9 cellular contexts compared by ENCODE assay signal in the genomic region with DNA sequence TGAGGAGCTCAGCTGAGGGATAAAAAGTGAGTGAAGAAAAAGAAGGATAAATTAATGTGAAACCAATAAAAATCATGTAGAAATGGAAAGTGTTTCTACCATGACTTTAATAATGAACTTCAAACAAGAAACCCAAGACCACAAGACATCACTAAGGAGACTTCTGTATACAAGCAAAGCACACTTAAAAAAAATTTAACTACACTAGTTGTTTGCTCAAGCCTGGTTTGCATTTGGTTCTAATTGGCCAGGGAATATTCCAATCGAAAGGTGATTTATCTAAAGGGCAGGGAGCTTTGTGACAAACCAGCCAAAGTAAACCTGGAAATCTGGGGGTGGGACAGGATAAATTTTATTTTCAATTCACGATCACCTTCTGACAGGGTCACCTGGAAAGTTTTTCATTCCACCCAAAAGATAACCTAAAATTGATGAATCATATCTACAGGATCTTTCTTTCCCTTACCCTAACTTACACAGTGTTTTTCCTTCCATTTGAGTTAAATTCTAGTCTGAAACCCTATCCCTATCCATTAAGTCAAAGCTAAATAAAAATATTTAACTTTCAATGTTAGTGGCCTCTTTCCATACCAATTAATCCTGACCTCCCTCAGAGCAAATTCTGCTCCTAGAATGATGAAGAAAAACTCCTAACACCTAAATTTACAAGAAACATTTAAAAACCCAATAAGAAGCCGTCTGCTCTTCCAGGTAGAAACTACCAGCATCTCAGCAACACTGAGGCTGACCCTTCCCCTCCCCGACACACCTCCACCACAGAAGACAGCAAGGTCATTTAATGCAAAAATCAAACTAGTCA. TPM values are rescaled to one million over a fixed set of nuclear protein-coding genes. Genes with fewer than 3 reads are reported as not detected.
A peak's percentile ranks its signal among the peaks of the same experiment; 100 is the strongest.
DNase-seq lines count a peak whose midpoint lies in the region; ATAC-seq, FAIRE-seq and TF ChIP-seq lines count a peak whose summit lies in the region.
"Had no signal": no experiment of that assay in that cellular context is flagged by ENCODE, and none has a peak within 500 bp of the region (broad histone marks: within the 10 kb centered on the region; RNA-seq: fewer than 3 reads in every experiment).

No MANE protein-coding gene starts in this region.

- DNase-seq in right atrium auricular region (ENCODE audit: low spot score) (no peak), left cardiac atrium (no peak), astrocyte (ENCODE audit: low read depth) (no peak), AG08396 (ENCODE audit: low spot score) (no peak), NCI-H1694 treated with DMSO at 0.1 percent for 48 hours (lab: John Stamatoyannopoulos, UW) (no peak)
- DNase-seq: Kasumi-1 had no signal

- H3K4me3 Mint-ChIP-seq in astrocyte (ENCODE audit: unreplicated experiment) = peak overlapping the region; percentile 88

- peaks cover 4% of the 10 kb centered on the region for H4K20me1 ChIP-seq in astrocyte (ENCODE audit: insufficient read depth, low read length)

- ATAC-seq in left cardiac atrium = no peak
- no peak for ATAC-seq in GM18873 (IDR thresholded peaks at IDR 0.05; ENCODE audit: low FRiP score, unreplicated experiment)
- no peak for ATAC-seq in GM18909 (IDR thresholded peaks at IDR 0.05; ENCODE audit: poor library complexity, unreplicated experiment)

- H3K36me3 ChIP-seq in right atrium auricular region (no peaks in the 10 kb centered on the region), astrocyte (ENCODE audit: insufficient read depth, low read length) (no peaks in the 10 kb centered on the region), mesodermal cell (ENCODE audit: control insufficient read depth, insufficient read depth, low read length) (peaks cover 5% of the 10 kb centered on the region)

- H2AFZ ChIP-seq in astrocyte (ENCODE audit: low read depth, low read length) = no peak overlapping the region

- TF ChIP-seq CTCF in right atrium auricular region (IDR thresholded peaks at IDR 0.05) = no peak
- TF ChIP-seq CTCF in astrocyte (IDR thresholded peaks at IDR 0.05; ENCODE audit: insufficient read depth, low read depth, low read length) = no peak

- H3K27ac ChIP-seq in right atrium auricular region = peak overlapping the region; percentile 77 to 86
- H3K27ac ChIP-seq in astrocyte (ENCODE audit: low read depth, low read length) = no peak overlapping the region
- H3K27ac ChIP-seq in mesodermal cell (ENCODE audit: low read depth, low read length, severe bottlenecking) = no peak overlapping the region

- no peaks in the 10 kb centered on the region for H3K79me2 ChIP-seq in astrocyte (ENCODE audit: insufficient read depth, low read length)

- intact Hi-C loops in left cardiac atrium (cut with DNase I) = loop anchor here in 1 of 2 donors (5.0 kb wide), 1 partner anchor 279 kb away; no protein-coding TSS in a partner anchor

- H3K4me2 ChIP-seq in astrocyte (ENCODE audit: low read length) = peak overlapping the region; percentile 96

- FAIRE-seq in astrocyte (lab: Jason Lieb, UNC) = no peak

- no peak overlapping the region for H3K27ac Mint-ChIP-seq in astrocyte (ENCODE audit: unreplicated experiment)

- H3K4me1 Mint-ChIP-seq in astrocyte (ENCODE audit: low read depth, unreplicated experiment) = peaks cover 10% of the 10 kb centered on the region

- peak overlapping the region; percentile 63 to 70 for H3K4me3 ChIP-seq in right atrium auricular region
- H3K4me3 ChIP-seq in astrocyte (ENCODE audit: insufficient read depth, low read depth, low read length) = no peak overlapping the region
- H3K4me3 ChIP-seq in mesodermal cell (ENCODE audit: extremely low read depth, insufficient read depth, low read length, poor library complexity, severe bottlenecking) = peak overlapping the region; percentile 64

- H3K9ac ChIP-seq in astrocyte (ENCODE audit: low read length) = no peak overlapping the region

- H3K27me3 ChIP-seq in right atrium auricular region (no peaks in the 10 kb centered on the region), astrocyte (ENCODE audit: insufficient read depth, low read length) (peaks cover 27% of the 10 kb centered on the region)

- H3K9me3 Mint-ChIP-seq in astrocyte (ENCODE audit: unreplicated experiment) = peaks cover 3% of the 10 kb centered on the region

- peaks cover 0 to 29% of the 10 kb centered on the region in 2 donors for H3K4me1 ChIP-seq in right atrium auricular region
- peaks cover 13% of the 10 kb centered on the region for H3K4me1 ChIP-seq in astrocyte (ENCODE audit: insufficient read depth, low read length)
- peaks cover 14% of the 10 kb centered on the region for H3K4me1 ChIP-seq in mesodermal cell (ENCODE audit: control insufficient read depth, insufficient read depth, low read length, poor library complexity, severe bottlenecking)

- peaks cover 4% of the 10 kb centered on the region for H3K36me3 Mint-ChIP-seq in astrocyte (ENCODE audit: low read depth, unreplicated experiment)

- peaks cover 13% of the 10 kb centered on the region for H3K27me3 Mint-ChIP-seq in astrocyte (ENCODE audit: low read depth, unreplicated experiment)

- no peaks in the 10 kb centered on the region for H3K9me3 ChIP-seq in right atrium auricular region
- H3K9me3 ChIP-seq in astrocyte (ENCODE audit: insufficient read depth, low read depth, low read length) = no peaks in the 10 kb centered on the region
- no peaks in the 10 kb centered on the region for H3K9me3 ChIP-seq in mesodermal cell (ENCODE audit: control insufficient read depth, low read length)

- WGBS in mesodermal cell (ENCODE audit: insufficient coverage in 2 of 2), 2 experiments = 66 to 77% methylated on average over 2 to 4 of the region's 4 CpGs

RNA-seq across cellular contexts. Expression of a gene that starts 2.5 kb away (rescaled TPM):
- total RNA-seq in right atrium auricular region = 100 to 1,000 TPM in 1 of 2 donors, 10 to 100 TPM in 1; 35.5 to 122 TPM
- total RNA-seq in left cardiac atrium = 100 to 1,000 TPM in 1 of 2 donors, 10 to 100 TPM in 1; 73.1 to 116 TPM
- 13.3 and 24.5 TPM in 2 replicates for total RNA-seq in astrocyte
- polyA plus RNA-seq in mesodermal cell (2013, experiment 1 of 2) = 17.2 TPM
- polyA plus RNA-seq in mesodermal cell (2013, experiment 2 of 2) = 13.6 TPM

Comparison
In these comparisons a context has a peak if more than half of its experiments do, and no peak if none do; other contexts are left out.
1. H3K27ac ChIP-seq: peak in right atrium auricular region (2 of 2); none in astrocyte (single experiment) and mesodermal cell (single experiment).